22 cellular contexts compared by ENCODE assay signal in genomic region chr7:47350425-47350824, GRCh38.
"Had no signal": no experiment of that assay in that cellular context is flagged by ENCODE, and none has a peak within 500 bp of the region (broad histone marks: within the 10 kb centered on the region; RNA-seq: fewer than 3 reads in every experiment).

No MANE protein-coding gene starts in this region.

- H3K9me3 Mint-ChIP-seq: activated naive CD4-positive, alpha-beta T cell treated with anti-CD3 and anti-CD28 coated beads for 36 hours; activated naive CD8-positive, alpha-beta T cell treated with anti-CD3 and anti-CD28 coated beads, Interleukin-2, amount 10 ng/mL, durations not matched to agents 7 days and 5 days; immature natural killer cell; natural killer cell treated with Interleukin-12 subunit alpha and Interleukin-12 subunit beta and Interleukin-15 and Interleukin-18, amount 100 ng/mL, for 72 hours; T-cell had no signal

- H3K27ac Mint-ChIP-seq: activated naive CD4-positive, alpha-beta T cell treated with anti-CD3 and anti-CD28 coated beads for 36 hours; activated naive CD8-positive, alpha-beta T cell treated with anti-CD3 and anti-CD28 coated beads, Interleukin-2, amount 10 ng/mL, durations not matched to agents 7 days and 5 days; immature natural killer cell; natural killer cell treated with Interleukin-12 subunit alpha and Interleukin-12 subunit beta and Interleukin-15 and Interleukin-18, amount 100 ng/mL, for 72 hours; T-cell had no signal

- H3K4me1 Mint-ChIP-seq: activated naive CD8-positive, alpha-beta T cell treated with anti-CD3 and anti-CD28 coated beads, Interleukin-2, amount 10 ng/mL, durations not matched to agents 7 days and 5 days; immature natural killer cell; T-cell had no signal

- H3K4me3 Mint-ChIP-seq: activated naive CD4-positive, alpha-beta T cell treated with anti-CD3 and anti-CD28 coated beads for 36 hours; activated naive CD8-positive, alpha-beta T cell treated with anti-CD3 and anti-CD28 coated beads, Interleukin-2, amount 10 ng/mL, durations not matched to agents 7 days and 5 days; immature natural killer cell; natural killer cell treated with Interleukin-12 subunit alpha and Interleukin-12 subunit beta and Interleukin-15 and Interleukin-18, amount 100 ng/mL, for 72 hours; T-cell had no signal

- H3K27ac ChIP-seq: hepatocyte, right lobe of liver had no signal

- H3K27me3 ChIP-seq: hepatocyte, right lobe of liver had no signal

- H3K4me3 ChIP-seq: hepatocyte, left ventricle myocardium inferior, right lobe of liver had no signal

- H3K36me3 ChIP-seq: left ventricle myocardium inferior had no signal

- H3K36me3 Mint-ChIP-seq: activated naive CD8-positive, alpha-beta T cell treated with anti-CD3 and anti-CD28 coated beads, Interleukin-2, amount 10 ng/mL, durations not matched to agents 7 days and 5 days; immature natural killer cell; natural killer cell treated with Interleukin-12 subunit alpha and Interleukin-12 subunit beta and Interleukin-15 and Interleukin-18, amount 100 ng/mL, for 72 hours; T-cell had no signal

- H3K4me1 ChIP-seq: right lobe of liver had no signal

- H3K9me3 ChIP-seq: left ventricle myocardium inferior, right lobe of liver had no signal

- H3K27me3 Mint-ChIP-seq: activated naive CD8-positive, alpha-beta T cell treated with anti-CD3 and anti-CD28 coated beads, Interleukin-2, amount 10 ng/mL, durations not matched to agents 7 days and 5 days; natural killer cell treated with Interleukin-12 subunit alpha and Interleukin-12 subunit beta and Interleukin-15 and Interleukin-18, amount 100 ng/mL, for 72 hours; T-cell had no signal

- DNase-seq: activated CD4-positive, alpha-beta T cell treated with anti-CD3 and anti-CD28 coated beads, Interleukin-2, amount 50 U/mL, for 4 hours; activated CD8-positive, alpha-beta memory T cell treated with anti-CD3 and anti-CD28 coated beads for 24 hours; activated CD8-positive, alpha-beta memory T cell treated with anti-CD3 and anti-CD28 coated beads, Interleukin-2, amount 50 U/mL, for 48 hours; activated effector memory CD4-positive, alpha-beta T cell treated with Interleukin-2 at 50 U/mL for 16 hours; activated naive CD4-positive, alpha-beta T cell treated with anti-CD3 and anti-CD28 coated beads for 36 hours; activated naive CD8-positive, alpha-beta T cell treated with anti-CD3 and anti-CD28 coated beads, Interleukin-2, amount 10 ng/mL, durations not matched to agents 7 days and 5 days; activated T-cell treated with anti-CD3 and anti-CD28 coated beads, Interleukin-2, amount 50 U/mL, for 48 hours; amniotic stem cell; cerebellar nuclear complex; cortex of kidney; foreskin fibroblast; immature natural killer cell; left ventricle myocardium inferior; midbrain; nucleus accumbens; small intestine; stimulated activated CD4-positive, alpha-beta T cell treated with anti-CD3 and anti-CD28 coated beads, Interleukin-15, amount 100 ng/mL, for 24 hours; stimulated activated naive CD4-positive, alpha-beta T cell treated with Interleukin-2 at 50 U/mL for 16 hours; T-cell had no signal

- ATAC-seq: natural killer cell treated with Interleukin-12 subunit alpha and Interleukin-12 subunit beta and Interleukin-15 and Interleukin-18, amount 100 ng/mL, for 72 hours; right lobe of liver; T-cell had no signal
